In genomic region chr14:51239813-51240803, GRCh38 we compare ENCODE assay signal across 8 cellular contexts. TPM values are rescaled to one million over a fixed set of nuclear protein-coding genes. Genes with fewer than 3 reads are reported as not detected.
A peak's percentile ranks its signal among the peaks of the same experiment; 100 is the strongest.
DNase-seq lines count a peak whose midpoint lies in the region; ATAC-seq lines count a peak whose summit lies in the region.

Gene TMX1 (plus strand): TSS chr14:51240247. CDS start chr14:51240293, 46 bp downstream.

- ATAC-seq in GM19395 (IDR thresholded peaks at IDR 0.05; ENCODE audit: unreplicated experiment) (peak; percentile 88), HG03558 (IDR thresholded peaks at IDR 0.05; ENCODE audit: extremely low read depth, unreplicated experiment) (peak; percentile 75), left lobe of liver (peak; percentile 98)

- DNase-seq in CD1c-positive myeloid dendritic cell (ENCODE audit: extremely low spot score) (peak; percentile 99), NCI-H748 (lab: John Stamatoyannopoulos, UW; ENCODE audit: unreplicated experiment) (peak; percentile 99), dermis blood vessel endothelial cell (peak; percentile 98), left lobe of liver (ENCODE audit: low spot score) (peak; percentile 96)
- peak; percentile 75 for DNase-seq in activated CD4-positive, alpha-beta T cell treated with anti-CD3 and anti-CD28 coated beads, Interleukin-2, amount 50 U/mL, for 1 hour
- peak; percentile 81 for DNase-seq in stimulated activated CD4-positive, alpha-beta T cell treated with anti-CD3 and anti-CD28 coated beads, Interleukin-2, amount 100 ng/mL, for 4 hours (ENCODE audit: low read depth)

RNA-seq across cellular contexts. Expression of gene TMX1, which starts in this region (rescaled TPM):
- total RNA-seq in dermis blood vessel endothelial cell = 62.8 and 71.0 TPM in 2 replicates
- total RNA-seq in left lobe of liver = 13.3 TPM

Comparison
In these comparisons a context has a peak if more than half of its experiments do, and no peak if none do; other contexts are left out.
1. Peak in every context shown above with its lines: DNase-seq and ATAC-seq.